ENCODE assay signal across 16 cellular contexts in the genomic region with DNA sequence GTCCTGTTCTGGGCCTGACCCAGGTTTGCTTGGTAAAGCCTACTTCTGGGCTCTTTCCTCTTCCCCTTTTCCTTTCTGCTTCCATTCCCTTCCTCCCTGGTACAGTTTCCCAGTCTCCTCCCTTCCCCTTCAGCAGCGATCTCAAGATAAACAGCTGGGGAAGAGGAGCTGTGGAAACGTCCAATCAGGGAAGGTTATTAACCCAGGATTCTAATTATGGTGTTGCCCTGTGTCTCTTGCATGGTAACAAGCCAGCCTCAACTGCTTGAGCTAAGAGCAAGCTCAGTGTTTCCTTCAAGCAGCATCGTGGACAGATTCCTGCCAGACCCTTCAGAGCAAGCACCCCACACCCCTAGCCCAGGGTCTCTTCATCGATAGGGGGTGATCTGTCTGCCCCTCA.
DNase-seq lines count a peak whose midpoint lies in the region; FAIRE-seq and TF ChIP-seq lines count a peak whose summit lies in the region.
"Had no signal": no experiment of that assay in that cellular context is flagged by ENCODE, and none has a peak within 500 bp of the region (broad histone marks: within the 10 kb centered on the region; RNA-seq: fewer than 3 reads in every experiment).

No MANE protein-coding gene starts in this region.

- peak; percentile 9 for DNase-seq in NCI-H1436 (lab: John Stamatoyannopoulos, UW)
- no peak for DNase-seq in NCI-H1436 treated with DMSO at 0.1 percent for 48 hours (lab: John Stamatoyannopoulos, UW)
- DNase-seq in NCI-H82 (lab: John Stamatoyannopoulos, UW), result peak; percentile 83
- peak; percentile 20 for DNase-seq in kidney tubule cell (ENCODE audit: low spot score)
- no peak for DNase-seq in stomach
- DNase-seq in NCI-H1694 (lab: John Stamatoyannopoulos, UW), result no peak
- no peak for DNase-seq in glomerular visceral epithelial cell (ENCODE audit: extremely low spot score)
- DNase-seq in kidney, result no peak
- DNase-seq: body of pancreas, Calu3, midbrain, NCI-H2029, right lobe of liver, T-helper 17 cell had no signal

- no peak overlapping the region for H3K9ac ChIP-seq in kidney (ENCODE audit: low read length in 2 of 2)

- peak overlapping the region in 4 of 5 donors; percentile 1 to 61 (median 40) for H3K27ac ChIP-seq in stomach
- H3K27ac ChIP-seq in kidney (ENCODE audit: low read depth in 2 of 2, low read length in 2 of 2), result no peak overlapping the region
- H3K27ac ChIP-seq: 22Rv1, body of pancreas, right lobe of liver had no signal

- peaks cover 0 to 11% (median 5%) of the 10 kb centered on the region in 4 donors for H3K4me1 ChIP-seq in stomach
- peaks cover 0 to 2% of the 10 kb centered on the region in 2 donors for H3K4me1 ChIP-seq in kidney (ENCODE audit: control insufficient read depth in 1 of 2, insufficient read depth in 1 of 2, low read depth in 1 of 2, low read length in 2 of 2)
- H3K4me1 ChIP-seq: body of pancreas, right lobe of liver had no signal

- H3K36me3 ChIP-seq in stomach (no peaks in the 10 kb centered on the region), kidney (ENCODE audit: control insufficient read depth in 1 of 2, insufficient read depth in 2 of 2, low read length in 2 of 2) (no peaks in the 10 kb centered on the region)
- H3K36me3 ChIP-seq: right lobe of liver had no signal

- peaks cover 0 to under 1% (median under 1%) of the 10 kb centered on the region in 4 donors for H3K9me3 ChIP-seq in stomach
- H3K9me3 ChIP-seq in kidney (ENCODE audit: control insufficient read depth in 1 of 2, low read length in 2 of 2), result peaks cover 0 to under 1% of the 10 kb centered on the region in 2 donors
- H3K9me3 ChIP-seq: body of pancreas, right lobe of liver had no signal

- intact Hi-C loops in stomach (cut with DNase I; ENCODE audit: low total_unique reads), result no loop called here
- intact Hi-C loops in kidney (cut with DNase I), result no loop called here

- TF ChIP-seq EP300 in stomach (IDR thresholded peaks at IDR 0.05), result no peak

- TF ChIP-seq CTCF in stomach (IDR thresholded peaks at IDR 0.05), result no peak
- no peak for TF ChIP-seq CTCF in kidney (IDR thresholded peaks at IDR 0.05; ENCODE audit: borderline replicate concordance, extremely low read depth, insufficient read depth)

- no peak for FAIRE-seq in kidney (lab: Jason Lieb, UNC)
- FAIRE-seq: endothelial cell of umbilical vein had no signal

- 30 to 43% (median 40%) methylated on average over 4 of the region's 4 CpGs for WGBS in stomach, 5 donors

- TF ChIP-seq POLR2A in stomach (IDR thresholded peaks at IDR 0.05), result no peak

- no peaks in the 10 kb centered on the region for H3K27me3 ChIP-seq in stomach
- H3K27me3 ChIP-seq: body of pancreas, right lobe of liver had no signal

- H3K4me3 ChIP-seq in stomach (no peak overlapping the region), kidney (ENCODE audit: low read length in 2 of 2) (no peak overlapping the region)
- H3K4me3 ChIP-seq: body of pancreas, right lobe of liver had no signal

Comparison
In these comparisons a context has a peak if more than half of its experiments do, and no peak if none do; other contexts are left out.
1. DNase-seq: peak in NCI-H1436 (single experiment), NCI-H82 (single experiment) and kidney tubule cell (single experiment); none in NCI-H1436 treated with DMSO at 0.1 percent for 48 hours (single experiment), stomach (single experiment), NCI-H1694 (single experiment), glomerular visceral epithelial cell (single experiment) and kidney (single experiment).
2. H3K27ac ChIP-seq: peak in stomach (4 of 5); none in kidney (0 of 2).